10 cellular contexts compared by ENCODE assay signal in the genomic region with DNA sequence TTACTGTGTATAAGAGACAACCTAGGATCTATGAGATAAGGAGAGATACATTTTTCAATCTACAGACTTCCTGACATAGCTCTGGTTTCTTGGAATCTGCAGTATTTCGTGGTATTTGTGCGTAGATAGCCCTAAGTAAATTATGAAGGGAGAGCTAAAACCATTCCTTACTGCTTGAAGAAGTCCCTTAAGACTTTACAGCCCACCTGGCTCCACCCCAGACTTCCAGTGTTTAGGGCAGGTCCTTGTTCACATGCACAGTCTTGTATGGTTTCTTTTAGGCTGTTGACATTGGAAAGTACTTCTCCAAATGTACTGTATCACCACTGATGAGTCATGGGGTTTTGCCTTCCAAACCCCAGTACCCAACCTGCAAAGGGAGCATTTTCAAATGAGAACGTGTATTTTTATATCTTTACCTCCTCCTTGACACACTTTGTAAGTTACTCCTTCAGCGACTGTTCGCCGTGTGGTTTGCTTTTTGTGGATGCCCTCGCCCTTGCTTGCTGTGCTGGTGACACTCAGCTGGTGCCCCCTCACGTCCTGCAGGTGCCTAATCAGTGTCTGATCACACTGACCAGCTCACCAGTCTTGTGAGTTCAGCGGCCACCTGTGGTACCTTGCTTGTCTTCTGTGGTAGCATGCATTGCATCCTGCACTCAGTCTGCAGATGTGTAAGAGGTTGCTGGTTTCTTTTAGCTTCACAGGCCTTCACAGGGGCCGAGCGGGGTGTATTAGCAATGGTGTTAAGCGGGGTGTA.
DNase-seq lines count a peak whose midpoint lies in the region; ATAC-seq and TF ChIP-seq lines count a peak whose summit lies in the region.
"Had no signal": no experiment of that assay in that cellular context is flagged by ENCODE, and none has a peak within 500 bp of the region (broad histone marks: within the 10 kb centered on the region; RNA-seq: fewer than 3 reads in every experiment).

No MANE protein-coding gene starts in this region.

- H3K4me3 ChIP-seq in trophoblast cell (ENCODE audit: low read depth, low read length) (no peak overlapping the region), dorsolateral prefrontal cortex (no peak overlapping the region)
- H3K4me3 ChIP-seq: uterus had no signal

- H3K79me2 ChIP-seq in trophoblast cell (ENCODE audit: control insufficient read depth, insufficient read depth, low read length, poor library complexity), result no peaks in the 10 kb centered on the region

- H3K18ac ChIP-seq in trophoblast cell (ENCODE audit: low read length), result no peak overlapping the region

- H2BK12ac ChIP-seq in trophoblast cell (ENCODE audit: low read length), result no peak overlapping the region

- TF ChIP-seq CTCF in RWPE1 (conservative IDR thresholded peaks at IDR 0.05; ENCODE audit: low read depth) (no peak), dorsolateral prefrontal cortex (IDR thresholded peaks at IDR 0.05 in 54 of 56, conservative IDR thresholded peaks at IDR 0.05 in 2 of 56; ENCODE audit: low read depth in 1 of 56, partially characterized antibody in 56 of 56) (no peak)

- no peak overlapping the region for H2BK5ac ChIP-seq in trophoblast cell (ENCODE audit: low read depth, low read length, poor library complexity)

- POLR2A ChIA-PET in RWPE1 (lab: Yijun Ruan, JAX; ENCODE audit: low non-redundant PET), result no interaction called here

- H3K23ac ChIP-seq in trophoblast cell (ENCODE audit: low read length), result no peak overlapping the region

- WGBS in trophoblast cell (ENCODE audit: extremely low coverage, insufficient coverage, insufficient read length), result no CpG with 5 or more reads among the region's 12 CpGs

- no peak overlapping the region for H4K12ac ChIP-seq in trophoblast cell (ENCODE audit: low read depth, low read length)

- no peaks in the 10 kb centered on the region for H3K9me3 ChIP-seq in trophoblast cell (ENCODE audit: insufficient read depth, low read depth, low read length)
- H3K9me3 ChIP-seq: uterus had no signal

- H2BK120ac ChIP-seq in trophoblast cell (ENCODE audit: insufficient read depth, low read length, poor library complexity), result no peak overlapping the region

- no peak overlapping the region for H4K8ac ChIP-seq in trophoblast cell (ENCODE audit: low read depth, low read length)

- peaks cover 36 to 62% of the 10 kb centered on the region in 2 experiments for H3K36me3 ChIP-seq in trophoblast cell (ENCODE audit: control insufficient read depth in 1 of 2, insufficient read depth in 2 of 2, low read length in 2 of 2)
- H3K36me3 ChIP-seq: uterus had no signal

- H3K4ac ChIP-seq in trophoblast cell (ENCODE audit: low read depth, low read length), result no peak overlapping the region

- H3K14ac ChIP-seq in trophoblast cell (ENCODE audit: low read length), result no peak overlapping the region

- no peak overlapping the region for H4K91ac ChIP-seq in trophoblast cell (ENCODE audit: low read depth, low read length)

- H3K27ac ChIP-seq in RWPE1, result peak overlapping the region; percentile 98
- H3K27ac ChIP-seq in trophoblast cell (ENCODE audit: low read depth, low read length), result no peak overlapping the region
- H3K27ac ChIP-seq in dorsolateral prefrontal cortex, result peak overlapping the region in 5 of 59 donors; percentile 2 to 39 (median 17)
- H3K27ac ChIP-seq: uterus had no signal

- H3K9ac ChIP-seq in trophoblast cell (ENCODE audit: low read length), result no peak overlapping the region

- intact Hi-C loops in dorsolateral prefrontal cortex (cut with DNase I), result no loop called here

- DNase-seq in EH (ENCODE audit: low read depth) (peak; percentile 56), RWPE1 (ENCODE audit: low spot score) (peak; percentile 89), fibroblast of gingiva (ENCODE audit: low read depth) (peak; percentile 61), trophoblast cell (peak; percentile 26 to 70), dorsolateral prefrontal cortex (no peak), NCI-H1092 (lab: John Stamatoyannopoulos, UW) (no peak)
- DNase-seq in stimulated activated naive CD4-positive, alpha-beta T cell treated with Interleukin-2 at 50 U/mL for 16 hours (lab: John Stamatoyannopoulos, UW), result no peak
- DNase-seq: SW 1271 had no signal

- H3K27me3 ChIP-seq in trophoblast cell (ENCODE audit: insufficient read depth, low read length) (no peaks in the 10 kb centered on the region), dorsolateral prefrontal cortex (no peaks in the 10 kb centered on the region)
- H3K27me3 ChIP-seq: uterus had no signal

- no peak for ATAC-seq in HG02938 (IDR thresholded peaks at IDR 0.05; ENCODE audit: unreplicated experiment)

- H3K79me1 ChIP-seq in trophoblast cell (ENCODE audit: low read length), result peaks cover 2% of the 10 kb centered on the region

- H3K4me2 ChIP-seq in trophoblast cell (ENCODE audit: low read length), result no peak overlapping the region

- no peak overlapping the region for H2AFZ ChIP-seq in trophoblast cell (ENCODE audit: insufficient read depth, low read length, poor library complexity)

- CTCF ChIA-PET in RWPE1 (lab: Yijun Ruan, JAX), result interaction anchor here (0.7 to 1.1 kb wide), 3 partner anchors 12 to 1546 kb away, joined by 3 to 4 read pairs (median 3); no protein-coding TSS in a partner anchor

- no peak overlapping the region for H2AK5ac ChIP-seq in trophoblast cell (ENCODE audit: low read length)

- H3K4me1 ChIP-seq in trophoblast cell (ENCODE audit: control insufficient read depth in 1 of 2, insufficient read depth in 2 of 2, low read length in 2 of 2), result no peaks in the 10 kb centered on the region
- H3K4me1 ChIP-seq: uterus had no signal

Comparison
In these comparisons a context has a peak if more than half of its experiments do, and no peak if none do; other contexts are left out.
1. DNase-seq: peak in EH (single experiment), RWPE1 (single experiment), fibroblast of gingiva (single experiment) and trophoblast cell (2 of 2); none in stimulated activated naive CD4-positive, alpha-beta T cell treated with Interleukin-2 at 50 U/mL for 16 hours (single experiment), dorsolateral prefrontal cortex (0 of 10) and NCI-H1092 (single experiment).